Comparison of ENCODE assay signal across 1 cellular context in genomic region chrX:78139160-78140123, GRCh38.
TF ChIP-seq lines count a peak whose summit lies in the region.

Gene TAF9B, minus strand, starts transcription at chrX:78139650. Its CDS starts 39 bp downstream, at chrX:78139611.

TF ChIP-seq in HepG2, 621 proteins besides CTCF, POLR2A, EP300 and RAD21 (continued from another document and continues in another):
- TF ChIP-seq ARID5B (CRISPR knock-in tag; IDR thresholded peaks at IDR 0.05) (peak; percentile 44; the same call in 1 of the 2 replicates), SRSF1 (optimal IDR thresholded peaks at IDR 0.05; ENCODE audit: low read depth, low read length) (peak; percentile 40), ZNF577 (CRISPR knock-in tag; IDR thresholded peaks at IDR 0.05; ENCODE audit: borderline replicate concordance, low read depth) (no peak), MIXL1 (CRISPR knock-in tag; IDR thresholded peaks at IDR 0.05) (no peak), MAFG (CRISPR knock-in tag; IDR thresholded peaks at IDR 0.05) (no peak), ZC3H4 (CRISPR knock-in tag; IDR thresholded peaks at IDR 0.05; ENCODE audit: borderline replicate concordance) (no peak), ZNF530 (CRISPR knock-in tag; IDR thresholded peaks at IDR 0.05; ENCODE audit: low read depth) (no peak), ETS1 (CRISPR knock-in tag; IDR thresholded peaks at IDR 0.05) (no peak), ZNF256 (CRISPR knock-in tag; conservative IDR thresholded peaks at IDR 0.05) (no peak), ZNF138 (CRISPR knock-in tag; IDR thresholded peaks at IDR 0.05; ENCODE audit: low read depth) (no peak), TAF15 (IDR thresholded peaks at IDR 0.05; ENCODE audit: low read depth, low read length, poor library complexity, severe bottlenecking) (no peak), ZNF605 (CRISPR knock-in tag; IDR thresholded peaks at IDR 0.05) (0 out of 2 replicates have a peak, but pooled peaks have one; percentile 29), MED1 (CRISPR knock-in tag; IDR thresholded peaks at IDR 0.05) (peak; percentile 68), ZBTB21 (CRISPR knock-in tag; IDR thresholded peaks at IDR 0.05) (no peak), ZBTB42 (CRISPR knock-in tag; IDR thresholded peaks at IDR 0.05) (no peak), SETDB1 (CRISPR knock-in tag; IDR thresholded peaks at IDR 0.05; ENCODE audit: borderline replicate concordance) (no peak), PHF5A (CRISPR knock-in tag; IDR thresholded peaks at IDR 0.05; ENCODE audit: low read depth, unreplicated experiment) (no peak), ZNF619 (CRISPR knock-in tag; IDR thresholded peaks at IDR 0.05) (no peak), MBD4 (IDR thresholded peaks at IDR 0.05; ENCODE audit: borderline replicate concordance, low read length) (no peak), SP4 (CRISPR knock-in tag; IDR thresholded peaks at IDR 0.05) (peak; percentile 66; the same call in 1 of the 2 replicates), CREB1 (IDR thresholded peaks at IDR 0.05) (no peak), CREB1 (CRISPR knock-in tag; IDR thresholded peaks at IDR 0.05) (no peak), RERE (CRISPR knock-in tag; IDR thresholded peaks at IDR 0.05; ENCODE audit: low read depth) (no peak), PHF8 (CRISPR knock-in tag; IDR thresholded peaks at IDR 0.05) (peak; percentile 79), RFXAP (CRISPR knock-in tag; IDR thresholded peaks at IDR 0.05; ENCODE audit: borderline replicate concordance) (no peak), HOXA9 (CRISPR knock-in tag; IDR thresholded peaks at IDR 0.05; ENCODE audit: borderline replicate concordance) (no peak)
- TF ChIP-seq, protein P1, sequence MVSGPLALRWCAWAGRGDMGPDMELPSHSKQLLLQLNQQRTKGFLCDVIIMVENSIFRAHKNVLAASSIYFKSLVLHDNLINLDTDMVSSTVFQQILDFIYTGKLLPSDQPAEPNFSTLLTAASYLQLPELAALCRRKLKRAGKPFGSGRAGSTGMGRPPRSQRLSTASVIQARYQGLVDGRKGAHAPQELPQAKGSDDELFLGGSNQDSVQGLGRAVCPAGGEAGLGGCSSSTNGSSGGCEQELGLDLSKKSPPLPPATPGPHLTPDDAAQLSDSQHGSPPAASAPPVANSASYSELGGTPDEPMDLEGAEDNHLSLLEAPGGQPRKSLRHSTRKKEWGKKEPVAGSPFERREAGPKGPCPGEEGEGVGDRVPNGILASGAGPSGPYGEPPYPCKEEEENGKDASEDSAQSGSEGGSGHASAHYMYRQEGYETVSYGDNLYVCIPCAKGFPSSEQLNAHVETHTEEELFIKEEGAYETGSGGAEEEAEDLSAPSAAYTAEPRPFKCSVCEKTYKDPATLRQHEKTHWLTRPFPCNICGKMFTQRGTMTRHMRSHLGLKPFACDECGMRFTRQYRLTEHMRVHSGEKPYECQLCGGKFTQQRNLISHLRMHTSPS (CRISPR knock-in tag; IDR thresholded peaks at IDR 0.05; ENCODE audit: low read depth): no peak
- TF ChIP-seq, protein P2, sequence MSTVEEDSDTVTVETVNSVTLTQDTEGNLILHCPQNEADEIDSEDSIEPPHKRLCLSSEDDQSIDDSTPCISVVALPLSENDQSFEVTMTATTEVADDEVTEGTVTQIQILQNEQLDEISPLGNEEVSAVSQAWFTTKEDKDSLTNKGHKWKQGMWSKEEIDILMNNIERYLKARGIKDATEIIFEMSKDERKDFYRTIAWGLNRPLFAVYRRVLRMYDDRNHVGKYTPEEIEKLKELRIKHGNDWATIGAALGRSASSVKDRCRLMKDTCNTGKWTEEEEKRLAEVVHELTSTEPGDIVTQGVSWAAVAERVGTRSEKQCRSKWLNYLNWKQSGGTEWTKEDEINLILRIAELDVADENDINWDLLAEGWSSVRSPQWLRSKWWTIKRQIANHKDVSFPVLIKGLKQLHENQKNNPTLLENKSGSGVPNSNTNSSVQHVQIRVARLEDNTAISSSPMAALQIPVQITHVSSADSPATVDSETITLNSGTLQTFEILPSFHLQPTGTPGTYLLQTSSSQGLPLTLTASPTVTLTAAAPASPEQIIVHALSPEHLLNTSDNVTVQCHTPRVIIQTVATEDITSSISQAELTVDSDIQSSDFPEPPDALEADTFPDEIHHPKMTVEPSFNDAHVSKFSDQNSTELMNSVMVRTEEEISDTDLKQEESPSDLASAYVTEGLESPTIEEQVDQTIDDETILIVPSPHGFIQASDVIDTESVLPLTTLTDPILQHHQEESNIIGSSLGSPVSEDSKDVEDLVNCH (CRISPR knock-in tag; IDR thresholded peaks at IDR 0.05): no peak
- TF ChIP-seq, protein P3, sequence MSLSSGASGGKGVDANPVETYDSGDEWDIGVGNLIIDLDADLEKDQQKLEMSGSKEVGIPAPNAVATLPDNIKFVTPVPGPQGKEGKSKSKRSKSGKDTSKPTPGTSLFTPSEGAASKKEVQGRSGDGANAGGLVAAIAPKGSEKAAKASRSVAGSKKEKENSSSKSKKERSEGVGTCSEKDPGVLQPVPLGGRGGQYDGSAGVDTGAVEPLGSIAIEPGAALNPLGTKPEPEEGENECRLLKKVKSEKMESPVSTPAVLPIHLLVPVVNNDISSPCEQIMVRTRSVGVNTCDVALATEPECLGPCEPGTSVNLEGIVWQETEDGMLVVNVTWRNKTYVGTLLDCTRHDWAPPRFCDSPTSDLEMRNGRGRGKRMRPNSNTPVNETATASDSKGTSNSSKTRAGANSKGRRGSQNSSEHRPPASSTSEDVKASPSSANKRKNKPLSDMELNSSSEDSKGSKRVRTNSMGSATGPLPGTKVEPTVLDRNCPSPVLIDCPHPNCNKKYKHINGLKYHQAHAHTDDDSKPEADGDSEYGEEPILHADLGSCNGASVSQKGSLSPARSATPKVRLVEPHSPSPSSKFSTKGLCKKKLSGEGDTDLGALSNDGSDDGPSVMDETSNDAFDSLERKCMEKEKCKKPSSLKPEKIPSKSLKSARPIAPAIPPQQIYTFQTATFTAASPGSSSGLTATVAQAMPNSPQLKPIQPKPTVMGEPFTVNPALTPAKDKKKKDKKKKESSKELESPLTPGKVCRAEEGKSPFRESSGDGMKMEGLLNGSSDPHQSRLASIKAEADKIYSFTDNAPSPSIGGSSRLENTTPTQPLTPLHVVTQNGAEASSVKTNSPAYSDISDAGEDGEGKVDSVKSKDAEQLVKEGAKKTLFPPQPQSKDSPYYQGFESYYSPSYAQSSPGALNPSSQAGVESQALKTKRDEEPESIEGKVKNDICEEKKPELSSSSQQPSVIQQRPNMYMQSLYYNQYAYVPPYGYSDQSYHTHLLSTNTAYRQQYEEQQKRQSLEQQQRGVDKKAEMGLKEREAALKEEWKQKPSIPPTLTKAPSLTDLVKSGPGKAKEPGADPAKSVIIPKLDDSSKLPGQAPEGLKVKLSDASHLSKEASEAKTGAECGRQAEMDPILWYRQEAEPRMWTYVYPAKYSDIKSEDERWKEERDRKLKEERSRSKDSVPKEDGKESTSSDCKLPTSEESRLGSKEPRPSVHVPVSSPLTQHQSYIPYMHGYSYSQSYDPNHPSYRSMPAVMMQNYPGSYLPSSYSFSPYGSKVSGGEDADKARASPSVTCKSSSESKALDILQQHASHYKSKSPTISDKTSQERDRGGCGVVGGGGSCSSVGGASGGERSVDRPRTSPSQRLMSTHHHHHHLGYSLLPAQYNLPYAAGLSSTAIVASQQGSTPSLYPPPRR (CRISPR knock-in tag; IDR thresholded peaks at IDR 0.05; ENCODE audit: borderline replicate concordance): no peak
- TF ChIP-seq, protein P4, sequence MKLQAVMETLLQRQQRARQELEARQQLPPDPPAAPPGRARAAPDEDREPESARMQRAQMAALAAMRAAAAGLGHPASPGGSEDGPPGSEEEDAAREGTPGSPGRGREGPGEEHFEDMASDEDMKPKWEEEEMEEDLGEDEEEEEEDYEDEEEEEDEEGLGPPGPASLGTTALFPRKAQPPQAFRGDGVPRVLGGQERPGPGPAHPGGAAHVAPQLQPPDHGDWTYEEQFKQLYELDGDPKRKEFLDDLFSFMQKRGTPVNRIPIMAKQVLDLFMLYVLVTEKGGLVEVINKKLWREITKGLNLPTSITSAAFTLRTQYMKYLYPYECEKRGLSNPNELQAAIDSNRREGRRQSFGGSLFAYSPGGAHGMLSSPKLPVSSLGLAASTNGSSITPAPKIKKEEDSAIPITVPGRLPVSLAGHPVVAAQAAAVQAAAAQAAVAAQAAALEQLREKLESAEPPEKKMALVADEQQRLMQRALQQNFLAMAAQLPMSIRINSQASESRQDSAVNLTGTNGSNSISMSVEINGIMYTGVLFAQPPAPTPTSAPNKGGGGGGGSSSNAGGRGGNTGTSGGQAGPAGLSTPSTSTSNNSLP (IDR thresholded peaks at IDR 0.05; ENCODE audit: low read depth, low read length): no peak
